In the genomic region with DNA sequence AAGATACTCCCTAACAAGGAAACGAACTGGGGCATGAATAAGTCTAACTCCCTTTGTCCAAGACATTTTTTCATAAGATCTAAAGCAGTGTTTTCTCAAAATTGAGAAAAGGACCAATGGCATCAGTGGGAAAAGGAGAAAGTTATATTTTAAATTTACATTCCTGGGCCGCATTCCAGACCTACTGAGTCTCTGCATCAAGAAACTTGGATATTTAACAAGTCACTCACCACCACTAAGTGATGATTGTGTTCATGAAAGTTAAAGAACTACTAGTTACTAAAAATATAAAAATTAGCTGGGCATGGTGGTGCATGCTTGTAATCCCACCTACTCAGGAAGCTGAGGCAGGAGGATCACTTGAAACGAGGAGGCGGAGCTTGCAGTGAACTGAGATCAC, we compare ENCODE assay signal across 22 cellular contexts.
"Had no signal": no experiment of that assay in that cellular context is flagged by ENCODE, and none has a peak within 500 bp of the region (broad histone marks: within the 10 kb centered on the region; RNA-seq: fewer than 3 reads in every experiment).

No MANE protein-coding gene starts in this region.

- H3K36me3 ChIP-seq: adrenal gland, gastrocnemius medialis, left lung, pancreas, thyroid gland had no signal

- H3K27me3 ChIP-seq: adrenal gland, body of pancreas, gastrocnemius medialis, left lung, pancreas, thyroid gland had no signal

- FAIRE-seq: pancreas, urothelium cell line had no signal

- H3K4me3 ChIP-seq: adrenal gland, body of pancreas, gastrocnemius medialis, left lung, mucosa of descending colon, pancreas, thyroid gland had no signal

- ATAC-seq: activated T-helper 17 cell treated with anti-CD3 and anti-CD28 coated beads, Interleukin-2, amount 50 U/mL, for 72 hours; body of pancreas; effector memory CD8-positive, alpha-beta T cell; gastrocnemius medialis; left lung; mucosa of descending colon; naive thymus-derived CD4-positive, alpha-beta T cell; pancreas had no signal

- H3K9me3 ChIP-seq: adrenal gland, body of pancreas, gastrocnemius medialis, left lung, mucosa of descending colon, pancreas, thyroid gland had no signal

- H3K27ac ChIP-seq: adrenal gland, body of pancreas, epithelial cell of prostate, pancreas, thyroid gland, VCaP had no signal

- H3K4me1 ChIP-seq: adrenal gland, body of pancreas, left lung, pancreas, thyroid gland had no signal

- DNase-seq: activated CD4-positive, alpha-beta T cell treated with anti-CD3 and anti-CD28 coated beads for 1 hour; activated CD4-positive, alpha-beta T cell treated with anti-CD3 and anti-CD28 coated beads, Interleukin-2, amount 50 U/mL, for 4 hours; activated naive CD4-positive, alpha-beta T cell treated with anti-CD3 and anti-CD28 coated beads, Interleukin-2, amount 10 ng/mL, durations not matched to agents 7 days and 5 days; activated T-cell treated with anti-CD3 and anti-CD28 coated beads for 4 hours; adrenal gland; body of pancreas; cerebellar nuclear complex; dermis blood vessel endothelial cell; effector memory CD8-positive, alpha-beta T cell; gastrocnemius medialis; islet precursor cell; left lung; mucosa of descending colon; naive thymus-derived CD4-positive, alpha-beta T cell; pancreas; stimulated activated CD4-positive, alpha-beta T cell treated with anti-CD3 and anti-CD28 coated beads, Interleukin-12 subunit alpha, Interleukin-12 subunit beta, amount 100 ng/mL, for 4 hours; stimulated activated CD4-positive, alpha-beta T cell treated with anti-CD3 and anti-CD28 coated beads, Interleukin-2, amount 100 ng/mL, for 24 hours; thyroid gland had no signal
